Comparison of ENCODE assay signal across 1 cellular context in the genomic region with DNA sequence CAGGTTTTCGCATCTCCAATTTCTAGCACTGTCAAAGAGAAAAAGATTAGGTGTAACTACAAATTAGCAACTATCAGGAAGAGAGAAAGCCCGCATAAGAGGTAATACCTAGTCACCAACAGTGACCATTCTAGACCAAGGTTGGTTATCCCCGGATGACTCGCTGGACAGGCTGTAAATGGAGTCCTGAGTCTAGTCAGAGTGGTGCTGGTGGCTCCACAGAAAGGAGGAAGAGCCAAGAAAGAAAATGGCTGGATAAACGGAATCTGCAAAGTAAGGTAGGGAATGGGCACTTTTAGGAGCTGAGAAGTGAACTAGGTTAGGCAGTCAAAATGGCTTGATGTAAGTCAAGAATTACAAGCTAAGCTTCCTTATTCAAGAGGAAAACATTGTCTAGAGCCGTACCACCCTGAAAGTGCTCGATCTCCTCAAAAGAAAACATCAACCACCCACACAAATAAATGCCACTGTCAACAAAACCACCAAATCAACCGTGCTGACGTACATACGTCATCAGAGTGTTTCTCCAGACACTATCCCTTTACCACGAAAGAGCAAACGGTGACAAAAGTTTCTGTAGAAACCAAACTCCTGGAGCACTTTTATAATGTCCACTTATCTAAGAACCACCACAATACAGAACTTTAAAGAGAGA.
TF ChIP-seq lines count a peak whose summit lies in the region.

No MANE protein-coding gene starts in this region.

TF ChIP-seq in endothelial cell of umbilical vein, 7 proteins besides CTCF, POLR2A, EP300 and RAD21:
- TF ChIP-seq EZH2 (IDR thresholded peaks at IDR 0.05; ENCODE audit: borderline replicate concordance, low read depth, low read length, severe bottlenecking) (no peak), MYC (IDR thresholded peaks at IDR 0.05; ENCODE audit: low read depth, low read length) (no peak), POLR2AphosphoS5 (IDR thresholded peaks at IDR 0.05; ENCODE audit: insufficient read depth, low read depth, low read length) (no peak), JUN (IDR thresholded peaks at IDR 0.05; ENCODE audit: borderline replicate concordance, insufficient read depth, insufficient read length, low read depth) (no peak), GATA2 (IDR thresholded peaks at IDR 0.05; ENCODE audit: insufficient read depth, insufficient read length, low read depth, low read length) (no peak), FOS (IDR thresholded peaks at IDR 0.05; ENCODE audit: borderline replicate concordance, insufficient read depth, low read length) (no peak)
- TF ChIP-seq, protein P1, sequence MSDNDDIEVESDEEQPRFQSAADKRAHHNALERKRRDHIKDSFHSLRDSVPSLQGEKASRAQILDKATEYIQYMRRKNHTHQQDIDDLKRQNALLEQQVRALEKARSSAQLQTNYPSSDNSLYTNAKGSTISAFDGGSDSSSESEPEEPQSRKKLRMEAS (IDR thresholded peaks at IDR 0.05; ENCODE audit: insufficient read depth, insufficient read length), result no peak
